In genomic region chr7:36690514-36691187, GRCh38 we compare ENCODE assay signal across 13 cellular contexts. TPM values are rescaled to one million over a fixed set of nuclear protein-coding genes. Genes with fewer than 3 reads are reported as not detected.
DNase-seq lines count a peak whose midpoint lies in the region; ATAC-seq, FAIRE-seq and TF ChIP-seq lines count a peak whose summit lies in the region.
"Had no signal": no experiment of that assay in that cellular context is flagged by ENCODE, and none has a peak within 500 bp of the region (broad histone marks: within the 10 kb centered on the region; RNA-seq: fewer than 3 reads in every experiment).

No MANE protein-coding gene starts in this region.

- FAIRE-seq in GM12878 (lab: Jason Lieb, UNC), result no peak

- CTCF ChIA-PET in GM12878 (lab: Yijun Ruan, JAX), result interaction anchor here (1.3 to 1.7 kb wide), 2 partner anchors 9 to 20 kb away, joined by 3 to 5 read pairs; no protein-coding TSS in a partner anchor

- 20% methylated on average over 6 of the region's 6 CpGs for WGBS in GM12878 (ENCODE audit: insufficient coverage, insufficient replicate concordance, low lambda C conversion rate, missing lambda C conversion rate)

- no peak overlapping the region for H3K27ac ChIP-seq in BLaER1
- H3K27ac ChIP-seq in GM12878 (ENCODE audit: control insufficient read depth, insufficient read depth), result no peak overlapping the region
- H3K27ac ChIP-seq in colonic mucosa, result no peak overlapping the region
- H3K27ac ChIP-seq: GM23248 had no signal

- ATAC-seq in GM18499 (IDR thresholded peaks at IDR 0.05; ENCODE audit: insufficient read depth, unreplicated experiment) (peak; percentile 44), HG03520 (IDR thresholded peaks at IDR 0.05; ENCODE audit: unreplicated experiment) (peak; percentile 37), GM12878 (peak; percentile 61)
- ATAC-seq: sciatic nerve had no signal

- H4K20me1 ChIP-seq in BLaER1, result no peaks in the 10 kb centered on the region
- no peaks in the 10 kb centered on the region for H4K20me1 ChIP-seq in GM12878 (ENCODE audit: control insufficient read depth, insufficient read depth)

- in situ Hi-C loops in GM12878 (cut with MboI), result no loop called here
- in situ Hi-C loops in ACHN (cut with HindIII; ENCODE audit: low pct_ligation_motif_present, low pct_unique_long_range_greater_than_20kb, low sequenced_read_pairs), result no loop called here

- no peaks in the 10 kb centered on the region for H3K79me2 ChIP-seq in GM12878 (ENCODE audit: control insufficient read depth, insufficient read depth, low read length)

- no peak for TF ChIP-seq EP300 in GM12878 (IDR thresholded peaks at IDR 0.05; ENCODE audit: borderline replicate concordance in 1 of 2, control insufficient read depth in 1 of 2, low read depth in 2 of 2, low read length in 2 of 2)

- H3K4me2 ChIP-seq in BLaER1, result peak overlapping the region; percentile 2; the same call in 1 of the 2 replicates
- H3K4me2 ChIP-seq in GM12878 (ENCODE audit: control insufficient read depth, insufficient read depth), result 0 out of 2 replicates have a peak overlapping the region, but pooled peaks have one; percentile 34

- TF ChIP-seq RAD21 in GM12878 (IDR thresholded peaks at IDR 0.05; ENCODE audit: insufficient read depth, low read depth, low read length), result no peak

- H3K9ac ChIP-seq in BLaER1, result no peak overlapping the region
- no peak overlapping the region for H3K9ac ChIP-seq in GM12878 (ENCODE audit: control insufficient read depth, insufficient read depth, low read length)
- H3K9ac ChIP-seq in colonic mucosa (ENCODE audit: low read depth in 2 of 2, low read length in 2 of 2), result no peak overlapping the region
- H3K9ac ChIP-seq: GM23248 had no signal

- TF ChIP-seq CTCF in GM12878 (IDR thresholded peaks at IDR 0.05 in 2 of 3, conservative IDR thresholded peaks at IDR 0.05 in 1 of 3; ENCODE audit: control insufficient read depth in 2 of 3, extremely low read depth in 1 of 3, insufficient read depth in 1 of 3, low read depth in 3 of 3, low read length in 3 of 3), result no peak
- no peak for TF ChIP-seq CTCF in colonic mucosa (IDR thresholded peaks at IDR 0.05)

- DNase-seq in GM12878 (ENCODE audit: low read depth, low spot score) (no peak), ACHN (no peak), NCI-H146 (lab: John Stamatoyannopoulos, UW) (no peak), glomerular visceral epithelial cell (ENCODE audit: extremely low spot score) (no peak), colonic mucosa (no peak)
- DNase-seq: activated CD4-positive, alpha-beta T cell treated with anti-CD3 and anti-CD28 coated beads, Interleukin-2, amount 50 U/mL, for 4 hours; GM23248; MG63; NCI-H2171 treated with DMSO at 0.1 percent for 48 hours had no signal

- no TSS peak for BruUV-seq in GM12878 (replicated peaks; lab: Mats Ljungman, UMichigan)

- RAD21 ChIA-PET in GM12878 (lab: Charles Lee; ENCODE audit: unreplicated experiment), result no interaction called here

- H3K9me3 ChIP-seq in BLaER1 (no peaks in the 10 kb centered on the region), GM12878 (replicated peaks; ENCODE audit: control insufficient read depth, insufficient read depth, low read length) (no peaks in the 10 kb centered on the region), colonic mucosa (no peaks in the 10 kb centered on the region)
- H3K9me3 ChIP-seq: MG63 had no signal

- POLR2A ChIA-PET in GM12878 (lab: Charles Lee), result no interaction called here

- intact Hi-C loops in GM12878 (cut with micrococcal nuclease; ENCODE audit: unreplicated experiment) (no loop called here), colonic mucosa (cut with DNase I) (no loop called here)

- SMC1A ChIA-PET in GM12878 (lab: Charles Lee; ENCODE audit: uncharacterized antibody, unreplicated experiment), result interaction anchor here (0.6 to 3.2 kb wide), 4 partner anchors 7 to 491 kb away, joined by 3 to 11 read pairs (median 4); no protein-coding TSS in a partner anchor

- TF ChIP-seq POLR2A in GM12878 (IDR thresholded peaks at IDR 0.05; ENCODE audit: low read depth, low read length), result no peak

- H3K4me1 ChIP-seq in BLaER1 (peaks cover 18% of the 10 kb centered on the region), GM12878 (ENCODE audit: control insufficient read depth, insufficient read depth, low read length) (peaks cover 10% of the 10 kb centered on the region), colonic mucosa (no peaks in the 10 kb centered on the region)

- no peak overlapping the region for H2AFZ ChIP-seq in GM12878 (ENCODE audit: control insufficient read depth, low read depth, low read length)
- H2AFZ ChIP-seq: GM23248 had no signal

- H3K27me3 ChIP-seq in BLaER1 (no peaks in the 10 kb centered on the region), GM12878 (replicated peaks in 1 of 2; ENCODE audit: control insufficient read depth in 2 of 2, insufficient read depth in 2 of 2, low read length in 1 of 2) (no peaks in the 10 kb centered on the region; a peak in 2 of 4 replicates), colonic mucosa (no peaks in the 10 kb centered on the region)
- H3K27me3 ChIP-seq: MG63 had no signal

- H3K4me3 ChIP-seq in BLaER1 (no peak overlapping the region), GM12878 (no peak overlapping the region), colonic mucosa (no peak overlapping the region)
- H3K4me3 ChIP-seq: GM23248, MG63 had no signal

- H3K36me3 ChIP-seq in BLaER1 (no peaks in the 10 kb centered on the region), GM12878 (ENCODE audit: control insufficient read depth in 2 of 2, insufficient read depth in 2 of 2, low read length in 1 of 2) (no peaks in the 10 kb centered on the region), colonic mucosa (no peaks in the 10 kb centered on the region)
- H3K36me3 ChIP-seq: MG63 had no signal

TF ChIP-seq in GM12878, 131 proteins besides CTCF, POLR2A, EP300 and RAD21:
- TF ChIP-seq SPI1 (IDR thresholded peaks at IDR 0.05; ENCODE audit: borderline replicate concordance, insufficient read depth, low read depth, low read length) (peak; percentile 25; the same call in 1 of the 2 replicates), EED (IDR thresholded peaks at IDR 0.05; ENCODE audit: low read depth) (0 out of 2 replicates have a peak, but pooled peaks have one; percentile 36), ZSCAN29 (IDR thresholded peaks at IDR 0.05) (no peak), MTA2 (IDR thresholded peaks at IDR 0.05; ENCODE audit: low read depth) (0 out of 2 replicates have a peak, but pooled peaks have one; percentile 17), EGR1 (IDR thresholded peaks at IDR 0.05; ENCODE audit: borderline replicate concordance in 1 of 2, low read depth in 2 of 2, low read length in 2 of 2) (peak in 1 of 2 experiments; percentile 14; a peak in 1 of 3 replicates), BCLAF1 (IDR thresholded peaks at IDR 0.05) (no peak)
TF ChIP-seq in GM12878: peak in this region for 4.

RNA-seq across cellular contexts. Expression of gene AOAH, which starts 33.6 kb away (rescaled TPM):
- total RNA-seq in GM12878 (2013; cell fraction: nucleolus; rRNA removed), result 7.9 and 11.0 TPM in 2 replicates
- total RNA-seq in GM12878 (2014; rRNA removed), result 1.1 and 1.9 TPM in 2 replicates
- 2.7 and 2.9 TPM in 2 replicates for total RNA-seq in GM12878 (2014; rRNA removed; fragmentation: Illumina TruSeq; extraction: Trizol)
- total RNA-seq in GM12878 (2021), result 1.3 and 1.6 TPM in 2 replicates
- 0.26 TPM for polyA plus RNA-seq in GM12878 (2011; ENCODE audit: low read depth)
- polyA plus RNA-seq in GM12878 (2011; rRNA removed), result 0.37 and 1.0 TPM in 2 replicates
- polyA plus RNA-seq in GM12878 (2011; cell fraction: cytosol; rRNA removed), result 0.15 and 0.24 TPM in 2 replicates
- polyA plus RNA-seq in GM12878 (2011; cell fraction: nucleus; rRNA removed), result 0.76 and 0.99 TPM in 2 replicates
- 0.14 TPM in 2 replicates for polyA plus RNA-seq in GM12878 (2012)
- polyA plus RNA-seq in GM12878 (2014; fragmentation: Illumina TruSeq; extraction: Trizol), result 0.90 and 1.7 TPM in 2 replicates
- 1 to 10 TPM; 2.2 to 2.8 TPM for polyA plus RNA-seq in GM12878 (2014; fragmentation: Nextera tagmentation; extraction: Ambion mirVana)
- 0.49 and 2.0 TPM in 2 replicates for polyA plus RNA-seq in GM12878 (2014; rRNA removed)
- polyA plus RNA-seq in GM12878 (2016; fragmentation: Nextera tagmentation; extraction: Ambion mirVana), result under 1 TPM; 0.32 to 0.70 TPM
- 0.37 and 0.41 TPM in 2 replicates for polyA minus RNA-seq in GM12878 (2011; rRNA and poly(A)+ RNA removed)
- polyA minus RNA-seq in GM12878 (2011; cell fraction: cytosol; rRNA and poly(A)+ RNA removed), result not detected in 2 replicates
- 0.48 and 1.1 TPM in 2 replicates for polyA minus RNA-seq in GM12878 (2011; cell fraction: nucleus; rRNA and poly(A)+ RNA removed)
- 10 to 100 TPM; 22.2 to 46.1 TPM for total RNA-seq in colonic mucosa
- total RNA-seq: GM23248 had no signal
- polyA plus RNA-seq: GM23248 had no signal
